28 cellular contexts compared by ENCODE assay signal in the genomic region with DNA sequence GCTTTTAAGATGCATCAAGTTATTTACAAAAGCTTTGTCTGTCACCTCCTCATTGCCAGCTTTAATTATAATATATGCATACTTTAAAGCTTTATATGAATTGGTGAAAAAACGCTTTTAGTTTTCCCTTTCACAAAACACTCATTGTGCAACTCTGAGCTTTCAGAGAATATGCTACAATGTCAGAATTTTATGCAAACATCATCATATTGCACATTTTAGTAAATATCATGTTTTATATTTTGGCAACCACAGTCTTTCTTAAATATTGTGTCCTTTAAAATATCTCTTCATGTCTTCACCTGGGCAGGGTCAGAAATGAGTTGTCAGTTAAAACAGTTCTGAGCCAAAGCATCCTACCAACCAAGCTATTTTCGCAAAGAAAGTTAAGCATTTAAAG.
"Had no signal": no experiment of that assay in that cellular context is flagged by ENCODE, and none has a peak within 500 bp of the region (broad histone marks: within the 10 kb centered on the region; RNA-seq: fewer than 3 reads in every experiment).

No MANE protein-coding gene starts in this region.

- H3K4me3 ChIP-seq: colonic mucosa, coronary artery, dorsolateral prefrontal cortex, esophagus muscularis mucosa, esophagus squamous epithelium, gastrocnemius medialis, gastroesophageal sphincter, heart left ventricle, heart right ventricle had no signal

- DNase-seq: colonic mucosa; cortex of kidney; dermis blood vessel endothelial cell; dorsolateral prefrontal cortex; effector CD4-positive, alpha-beta T cell; effector CD8-positive, alpha-beta T cell; effector memory CD4-positive, alpha-beta T cell; effector memory CD8-positive, alpha-beta T cell; endodermal cell; erythroblast; esophagus squamous epithelium; foreskin fibroblast; foreskin keratinocyte; foreskin melanocyte; gastrocnemius medialis; glutamatergic neuron; head of caudate nucleus; heart left ventricle; heart right ventricle had no signal

- H3K27ac ChIP-seq: colonic mucosa, coronary artery, dorsolateral prefrontal cortex, epithelial cell of prostate, esophagus muscularis mucosa, esophagus squamous epithelium, foreskin keratinocyte, gastrocnemius medialis, gastroesophageal sphincter, heart left ventricle, heart right ventricle had no signal

- FAIRE-seq: colon, endometrium, endothelial cell of umbilical vein, frontal cortex had no signal

- ATAC-seq: effector memory CD8-positive, alpha-beta T cell; esophagus mucosa; foreskin keratinocyte; gastrocnemius medialis; gastroesophageal sphincter; heart left ventricle; heart right ventricle had no signal

- H3K4me1 ChIP-seq: colonic mucosa, esophagus muscularis mucosa, esophagus squamous epithelium, foreskin keratinocyte, gastrocnemius medialis, gastroesophageal sphincter, heart left ventricle, heart right ventricle had no signal

- H3K9me3 ChIP-seq: colonic mucosa, esophagus muscularis mucosa, esophagus squamous epithelium, gastrocnemius medialis, gastroesophageal sphincter had no signal

- H3K36me3 ChIP-seq: colonic mucosa, esophagus muscularis mucosa, esophagus squamous epithelium, gastrocnemius medialis, gastroesophageal sphincter, heart left ventricle, heart right ventricle had no signal

- H3K27me3 ChIP-seq: colonic mucosa, dorsolateral prefrontal cortex, esophagus muscularis mucosa, esophagus squamous epithelium, foreskin keratinocyte, gastrocnemius medialis, gastroesophageal sphincter, heart left ventricle, heart right ventricle had no signal
